8 cellular contexts compared by ENCODE assay signal in genomic region chr4:37685211-37685725, GRCh38. TPM values are rescaled to one million over a fixed set of nuclear protein-coding genes. Genes with fewer than 3 reads are reported as not detected.
DNase-seq lines count a peak whose midpoint lies in the region; ATAC-seq lines count a peak whose summit lies in the region.

No MANE protein-coding gene starts in this region.

- CTCF ChIA-PET in CD8-positive, alpha-beta memory T cell (lab: Charles Lee) = no interaction called here
- CTCF ChIA-PET in activated CD8-positive, alpha-beta T cell treated with anti-CD3 and anti-CD28 coated beads, Interleukin-2, amount 10 ng/mL, durations not matched to agents 7 days and 5 days (lab: Charles Lee) = no interaction called here

- H3K4me3 ChIP-seq in CD8-positive, alpha-beta memory T cell (ENCODE audit: low read length) = peak overlapping the region; percentile 60
- H3K4me3 ChIP-seq in trophoblast cell (ENCODE audit: low read depth, low read length) = no peak overlapping the region

- H3K36me3 ChIP-seq in CD8-positive, alpha-beta memory T cell (ENCODE audit: insufficient read depth, low read length) = no peaks in the 10 kb centered on the region
- no peaks in the 10 kb centered on the region for H3K36me3 ChIP-seq in trophoblast cell (ENCODE audit: control insufficient read depth in 1 of 2, insufficient read depth in 2 of 2, low read length in 2 of 2)

- no peaks in the 10 kb centered on the region for H3K27me3 ChIP-seq in CD8-positive, alpha-beta memory T cell (ENCODE audit: insufficient read depth, low read length, poor library complexity, severe bottlenecking)
- no peaks in the 10 kb centered on the region for H3K27me3 ChIP-seq in trophoblast cell (ENCODE audit: insufficient read depth, low read length)

- no peak overlapping the region for H4K12ac ChIP-seq in trophoblast cell (ENCODE audit: low read depth, low read length)

- no CpG with 5 or more reads among the region's 10 CpGs for WGBS in trophoblast cell (ENCODE audit: extremely low coverage, insufficient coverage, insufficient read length)

- peaks cover 6% of the 10 kb centered on the region for H3K79me1 ChIP-seq in trophoblast cell (ENCODE audit: low read length)

- H3K79me2 ChIP-seq in trophoblast cell (ENCODE audit: control insufficient read depth, insufficient read depth, low read length, poor library complexity) = peaks cover 4% of the 10 kb centered on the region

- H3K4me1 ChIP-seq in CD8-positive, alpha-beta memory T cell (ENCODE audit: insufficient read depth, low read length) = peaks cover 27% of the 10 kb centered on the region
- peaks cover 0 to 4% of the 10 kb centered on the region in 2 experiments for H3K4me1 ChIP-seq in trophoblast cell (ENCODE audit: control insufficient read depth in 1 of 2, insufficient read depth in 2 of 2, low read length in 2 of 2)

- no peak for ATAC-seq in activated CD8-positive, alpha-beta T cell treated with anti-CD3 and anti-CD28 coated beads, Interleukin-2, amount 10 ng/mL, durations not matched to agents 7 days and 5 days
- ATAC-seq in GM21619 (IDR thresholded peaks at IDR 0.05; ENCODE audit: unreplicated experiment) = no peak
- no peak for ATAC-seq in HG03521 (IDR thresholded peaks at IDR 0.05; ENCODE audit: unreplicated experiment)

- H2AK5ac ChIP-seq in trophoblast cell (ENCODE audit: low read length) = no peak overlapping the region

- POLR2A ChIA-PET in CD8-positive, alpha-beta memory T cell (lab: Charles Lee) = no interaction called here
- POLR2A ChIA-PET in activated CD8-positive, alpha-beta T cell treated with anti-CD3 and anti-CD28 coated beads, Interleukin-2, amount 10 ng/mL, durations not matched to agents 7 days and 5 days (lab: Charles Lee) = interaction anchor here (0.9 to 1.0 kb wide), 2 partner anchors 10 to 18 kb away, joined by 4 read pairs; no protein-coding TSS in a partner anchor

- no peak overlapping the region for H3K4ac ChIP-seq in trophoblast cell (ENCODE audit: low read depth, low read length)

- no peak overlapping the region for H3K9ac ChIP-seq in trophoblast cell (ENCODE audit: low read length)

- no peak overlapping the region for H4K8ac ChIP-seq in trophoblast cell (ENCODE audit: low read depth, low read length)

- peaks cover 32 to 53% (median 48%) of the 10 kb centered on the region in 3 donors for H3K4me1 Mint-ChIP-seq in CD8-positive, alpha-beta memory T cell
- H3K4me1 Mint-ChIP-seq in IgD-negative memory B cell = peaks cover 20 to 29% (median 20%) of the 10 kb centered on the region in 3 donors
- peaks cover 48% of the 10 kb centered on the region for H3K4me1 Mint-ChIP-seq in activated CD8-positive, alpha-beta T cell treated with anti-CD3 and anti-CD28 coated beads, Interleukin-2, amount 10 ng/mL, durations not matched to agents 7 days and 5 days (ENCODE audit: low read depth)

- DNase-seq in CD8-positive, alpha-beta memory T cell = peak; percentile 39 to 84 (median 78)
- peak; percentile 81 for DNase-seq in activated CD8-positive, alpha-beta T cell treated with anti-CD3 and anti-CD28 coated beads, Interleukin-2, amount 10 ng/mL, durations not matched to agents 7 days and 5 days
- DNase-seq in fibroblast of peridontal ligament (ENCODE audit: extremely low read depth) (peak; percentile 89), trophoblast cell (peak in 1 of 2 donors; percentile 24), NCI-H187 treated with DMSO at 0.1 percent for 48 hours (lab: John Stamatoyannopoulos, UW) (no peak)

- H2AFZ ChIP-seq in trophoblast cell (ENCODE audit: insufficient read depth, low read length, poor library complexity) = no peak overlapping the region

- H3K27me3 Mint-ChIP-seq in CD8-positive, alpha-beta memory T cell = no peaks in the 10 kb centered on the region
- peaks cover 4% of the 10 kb centered on the region for H3K27me3 Mint-ChIP-seq in IgD-negative memory B cell
- peaks cover 4% of the 10 kb centered on the region for H3K27me3 Mint-ChIP-seq in activated CD8-positive, alpha-beta T cell treated with anti-CD3 and anti-CD28 coated beads, Interleukin-2, amount 10 ng/mL, durations not matched to agents 7 days and 5 days (ENCODE audit: low read depth)

- no peaks in the 10 kb centered on the region for H3K9me3 Mint-ChIP-seq in CD8-positive, alpha-beta memory T cell
- H3K9me3 Mint-ChIP-seq in IgD-negative memory B cell = no peaks in the 10 kb centered on the region
- no peaks in the 10 kb centered on the region for H3K9me3 Mint-ChIP-seq in activated CD8-positive, alpha-beta T cell treated with anti-CD3 and anti-CD28 coated beads, Interleukin-2, amount 10 ng/mL, durations not matched to agents 7 days and 5 days (ENCODE audit: insufficient read depth)

- H2BK120ac ChIP-seq in trophoblast cell (ENCODE audit: insufficient read depth, low read length, poor library complexity) = no peak overlapping the region

- H3K4me2 ChIP-seq in trophoblast cell (ENCODE audit: low read length) = peak overlapping the region; percentile 89

- peak overlapping the region; percentile 95 to 99 (median 98) for H3K27ac Mint-ChIP-seq in CD8-positive, alpha-beta memory T cell
- H3K27ac Mint-ChIP-seq in IgD-negative memory B cell = peak overlapping the region in 2 of 3 donors; percentile 82 to 85
- peak overlapping the region; percentile 91 for H3K27ac Mint-ChIP-seq in activated CD8-positive, alpha-beta T cell treated with anti-CD3 and anti-CD28 coated beads, Interleukin-2, amount 10 ng/mL, durations not matched to agents 7 days and 5 days

- H3K27ac ChIP-seq in CD8-positive, alpha-beta memory T cell (ENCODE audit: low read depth, low read length) = peak overlapping the region; percentile 83
- H3K27ac ChIP-seq in trophoblast cell (ENCODE audit: low read depth, low read length) = no peak overlapping the region

- no peaks in the 10 kb centered on the region for H3K9me3 ChIP-seq in CD8-positive, alpha-beta memory T cell (ENCODE audit: low read length)
- no peaks in the 10 kb centered on the region for H3K9me3 ChIP-seq in trophoblast cell (ENCODE audit: insufficient read depth, low read depth, low read length)

- no peak overlapping the region for H3K18ac ChIP-seq in trophoblast cell (ENCODE audit: low read length)

- no peak overlapping the region for H3K14ac ChIP-seq in trophoblast cell (ENCODE audit: low read length)

- H3K23ac ChIP-seq in trophoblast cell (ENCODE audit: low read length) = no peak overlapping the region

- H2BK12ac ChIP-seq in trophoblast cell (ENCODE audit: low read length) = no peak overlapping the region

- H2BK5ac ChIP-seq in trophoblast cell (ENCODE audit: low read depth, low read length, poor library complexity) = no peak overlapping the region

- peak overlapping the region; percentile 92 to 99 (median 95) for H3K4me3 Mint-ChIP-seq in CD8-positive, alpha-beta memory T cell
- peak overlapping the region; percentile 81 to 94 (median 92) for H3K4me3 Mint-ChIP-seq in IgD-negative memory B cell
- H3K4me3 Mint-ChIP-seq in activated CD8-positive, alpha-beta T cell treated with anti-CD3 and anti-CD28 coated beads, Interleukin-2, amount 10 ng/mL, durations not matched to agents 7 days and 5 days = peak overlapping the region; percentile 94

- H3K36me3 Mint-ChIP-seq in CD8-positive, alpha-beta memory T cell = peaks cover 0 to 16% (median 0%) of the 10 kb centered on the region in 3 donors
- H3K36me3 Mint-ChIP-seq in IgD-negative memory B cell = no peaks in the 10 kb centered on the region
- peaks cover 37% of the 10 kb centered on the region for H3K36me3 Mint-ChIP-seq in activated CD8-positive, alpha-beta T cell treated with anti-CD3 and anti-CD28 coated beads, Interleukin-2, amount 10 ng/mL, durations not matched to agents 7 days and 5 days (ENCODE audit: low read depth)

- no peak overlapping the region for H4K91ac ChIP-seq in trophoblast cell (ENCODE audit: low read depth, low read length)

RNA-seq across cellular contexts. Expression of gene RELL1, which starts 0.9 kb away (rescaled TPM):
- 10 to 100 TPM; 19.9 to 21.4 TPM for total RNA-seq in CD8-positive, alpha-beta memory T cell
- polyA plus RNA-seq in CD8-positive, alpha-beta memory T cell = 7.4 TPM
- 0.86 TPM for polyA plus RNA-seq in IgD-negative memory B cell
- total RNA-seq in activated CD8-positive, alpha-beta T cell treated with anti-CD3 and anti-CD28 coated beads, Interleukin-2, amount 10 ng/mL, durations not matched to agents 7 days and 5 days = 10 to 100 TPM; 41.9 to 43.2 TPM
- polyA plus RNA-seq in trophoblast cell (2013) = 31.0 and 31.5 TPM in 2 replicates
